Comparison of ENCODE assay signal across 29 cellular contexts in the genomic region with DNA sequence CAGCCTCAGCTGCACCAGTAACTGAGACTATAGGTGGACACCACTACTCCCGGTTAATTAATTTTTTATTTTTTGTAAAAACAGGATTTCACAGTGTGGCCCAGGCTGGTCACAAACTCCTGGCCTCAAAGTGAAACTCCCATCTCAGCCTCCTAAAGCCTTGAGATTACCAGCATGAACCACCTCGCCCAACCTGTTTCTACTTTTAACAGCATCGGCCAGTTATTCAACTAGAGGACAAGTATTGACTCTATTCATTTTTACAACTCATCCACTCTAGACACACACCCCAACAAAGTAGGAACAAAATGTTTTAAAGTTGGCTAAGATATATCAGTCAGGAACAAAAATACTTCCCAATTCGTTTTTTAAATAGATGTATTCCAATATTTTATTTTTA.
"Had no signal": no experiment of that assay in that cellular context is flagged by ENCODE, and none has a peak within 500 bp of the region (broad histone marks: within the 10 kb centered on the region; RNA-seq: fewer than 3 reads in every experiment).

No MANE protein-coding gene starts in this region.

- H3K9me3 ChIP-seq: ascending aorta, esophagus squamous epithelium, thoracic aorta, uterus had no signal

- H3K4me1 Mint-ChIP-seq: activated CD4-positive, alpha-beta T cell treated with anti-CD3 and anti-CD28 coated beads, Interleukin-2, amount 10 ng/mL, durations not matched to agents 24 days and 14 days; activated naive CD8-positive, alpha-beta T cell treated with anti-CD3 and anti-CD28 coated beads, Interleukin-2, amount 10 ng/mL, durations not matched to agents 7 days and 5 days; natural killer cell; stimulated activated effector memory CD8-positive, alpha-beta T cell treated with anti-CD3 and anti-CD28 coated beads, Interleukin-12 subunit alpha, Interleukin-12 subunit beta, amount 100 ng/mL, for 72 hours had no signal

- H3K27ac Mint-ChIP-seq: activated CD4-positive, alpha-beta memory T cell treated with anti-CD3 and anti-CD28 coated beads for 36 hours; activated CD4-positive, alpha-beta T cell treated with anti-CD3 and anti-CD28 coated beads, Interleukin-2, amount 10 ng/mL, durations not matched to agents 24 days and 14 days; activated naive CD4-positive, alpha-beta T cell treated with anti-CD3 and anti-CD28 coated beads for 36 hours; activated naive CD8-positive, alpha-beta T cell treated with anti-CD3 and anti-CD28 coated beads, Interleukin-2, amount 10 ng/mL, durations not matched to agents 7 days and 5 days; activated T-helper 1 cell treated with anti-CD3 and anti-CD28 coated beads, Interleukin-12 subunit alpha, Interleukin-12 subunit beta, Interleukin-2, Interleukin-4 antibody, amounts not matched to agents 30 ng/mL and 10 ng/mL and 1 ng/mL, durations not matched to agents 14 hours and 24 hours and 36 hours; natural killer cell; stimulated activated effector memory CD8-positive, alpha-beta T cell treated with anti-CD3 and anti-CD28 coated beads, Interleukin-12 subunit alpha, Interleukin-12 subunit beta, amount 100 ng/mL, for 72 hours; stimulated activated naive CD8-positive, alpha-beta T cell treated with anti-CD3 and anti-CD28 coated beads, Interleukin-15, Interleukin-2, amounts not matched to agents 100 ng/mL and 50 ng/mL, for 24 hours had no signal

- ATAC-seq: activated CD4-positive, CD25-positive, alpha-beta regulatory T cell treated with anti-CD3 and anti-CD28 coated beads, Interleukin-2, amount 50 U/mL, for 24 hours; natural killer cell; sciatic nerve had no signal

- FAIRE-seq: endothelial cell of umbilical vein, keratinocyte, TTC549 had no signal

- H3K4me1 ChIP-seq: esophagus squamous epithelium, uterus had no signal

- H3K36me3 Mint-ChIP-seq: activated CD4-positive, alpha-beta memory T cell treated with anti-CD3 and anti-CD28 coated beads for 36 hours; activated naive CD8-positive, alpha-beta T cell treated with anti-CD3 and anti-CD28 coated beads, Interleukin-2, amount 10 ng/mL, durations not matched to agents 7 days and 5 days; brain; natural killer cell; stimulated activated effector memory CD8-positive, alpha-beta T cell treated with anti-CD3 and anti-CD28 coated beads, Interleukin-12 subunit alpha, Interleukin-12 subunit beta, amount 100 ng/mL, for 72 hours had no signal

- H3K27me3 ChIP-seq: ascending aorta, esophagus squamous epithelium, uterus had no signal

- H3K36me3 ChIP-seq: ascending aorta, thoracic aorta, uterus, WERI-Rb-1 had no signal

- H3K4me3 ChIP-seq: ascending aorta, esophagus squamous epithelium, skin epidermis, thoracic aorta, uterus had no signal

- DNase-seq: activated CD4-positive, alpha-beta memory T cell treated with anti-CD3 and anti-CD28 coated beads for 36 hours; activated CD4-positive, alpha-beta T cell treated with anti-CD3 and anti-CD28 coated beads, Interleukin-2, amount 10 ng/mL, durations not matched to agents 24 days and 14 days; activated CD8-positive, alpha-beta memory T cell treated with anti-CD3 and anti-CD28 coated beads, Interleukin-2, amount 50 U/mL, for 4 hours; activated effector memory CD4-positive, alpha-beta T cell treated with anti-CD3 and anti-CD28 coated beads, Interleukin-2, amount 50 U/mL, for 16 hours; activated naive CD4-positive, alpha-beta T cell treated with anti-CD3 and anti-CD28 coated beads for 36 hours; activated naive CD8-positive, alpha-beta T cell treated with anti-CD3 and anti-CD28 coated beads, Interleukin-2, amount 10 ng/mL, durations not matched to agents 7 days and 5 days; activated T-cell treated with anti-CD3 and anti-CD28 coated beads, Interleukin-2, amount 50 U/mL, for 1 hour; caudate nucleus; esophagus squamous epithelium; foreskin melanocyte; left cardiac atrium; midbrain; natural killer cell; stimulated activated CD4-positive, alpha-beta T cell treated with anti-CD3 and anti-CD28 coated beads, Interleukin-4, amount 100 ng/mL, for 24 hours; uterus; WERI-Rb-1 had no signal

- H3K27ac ChIP-seq: ascending aorta, esophagus squamous epithelium, skin epidermis, thoracic aorta, uterus, WERI-Rb-1 had no signal

- H3K4me3 Mint-ChIP-seq: activated CD4-positive, alpha-beta memory T cell treated with anti-CD3 and anti-CD28 coated beads for 36 hours; activated CD4-positive, alpha-beta T cell treated with anti-CD3 and anti-CD28 coated beads, Interleukin-2, amount 10 ng/mL, durations not matched to agents 24 days and 14 days; activated naive CD4-positive, alpha-beta T cell treated with anti-CD3 and anti-CD28 coated beads for 36 hours; activated naive CD8-positive, alpha-beta T cell treated with anti-CD3 and anti-CD28 coated beads, Interleukin-2, amount 10 ng/mL, durations not matched to agents 7 days and 5 days; activated T-helper 1 cell treated with anti-CD3 and anti-CD28 coated beads, Interleukin-12 subunit alpha, Interleukin-12 subunit beta, Interleukin-2, Interleukin-4 antibody, amounts not matched to agents 30 ng/mL and 10 ng/mL and 1 ng/mL, durations not matched to agents 14 hours and 24 hours and 36 hours; brain; natural killer cell; stimulated activated effector memory CD8-positive, alpha-beta T cell treated with anti-CD3 and anti-CD28 coated beads, Interleukin-12 subunit alpha, Interleukin-12 subunit beta, amount 100 ng/mL, for 72 hours; stimulated activated naive CD8-positive, alpha-beta T cell treated with anti-CD3 and anti-CD28 coated beads, Interleukin-15, Interleukin-2, amounts not matched to agents 100 ng/mL and 50 ng/mL, for 24 hours; type B pancreatic cell had no signal

- H3K9me3 Mint-ChIP-seq: activated CD4-positive, alpha-beta memory T cell treated with anti-CD3 and anti-CD28 coated beads for 36 hours; activated CD4-positive, alpha-beta T cell treated with anti-CD3 and anti-CD28 coated beads, Interleukin-2, amount 10 ng/mL, durations not matched to agents 24 days and 14 days; activated naive CD4-positive, alpha-beta T cell treated with anti-CD3 and anti-CD28 coated beads for 36 hours; activated naive CD8-positive, alpha-beta T cell treated with anti-CD3 and anti-CD28 coated beads, Interleukin-2, amount 10 ng/mL, durations not matched to agents 7 days and 5 days; activated T-helper 1 cell treated with anti-CD3 and anti-CD28 coated beads, Interleukin-12 subunit alpha, Interleukin-12 subunit beta, Interleukin-2, Interleukin-4 antibody, amounts not matched to agents 30 ng/mL and 10 ng/mL and 1 ng/mL, durations not matched to agents 14 hours and 24 hours and 36 hours; brain; natural killer cell; stimulated activated effector memory CD8-positive, alpha-beta T cell treated with anti-CD3 and anti-CD28 coated beads, Interleukin-12 subunit alpha, Interleukin-12 subunit beta, amount 100 ng/mL, for 72 hours; stimulated activated naive CD8-positive, alpha-beta T cell treated with anti-CD3 and anti-CD28 coated beads, Interleukin-15, Interleukin-2, amounts not matched to agents 100 ng/mL and 50 ng/mL, for 24 hours; type B pancreatic cell had no signal

- H3K27me3 Mint-ChIP-seq: activated CD4-positive, alpha-beta T cell treated with anti-CD3 and anti-CD28 coated beads, Interleukin-2, amount 10 ng/mL, durations not matched to agents 24 days and 14 days; activated naive CD8-positive, alpha-beta T cell treated with anti-CD3 and anti-CD28 coated beads, Interleukin-2, amount 10 ng/mL, durations not matched to agents 7 days and 5 days; brain; stimulated activated naive CD8-positive, alpha-beta T cell treated with anti-CD3 and anti-CD28 coated beads, Interleukin-15, Interleukin-2, amounts not matched to agents 100 ng/mL and 50 ng/mL, for 24 hours; type B pancreatic cell had no signal
